In the genomic region with DNA sequence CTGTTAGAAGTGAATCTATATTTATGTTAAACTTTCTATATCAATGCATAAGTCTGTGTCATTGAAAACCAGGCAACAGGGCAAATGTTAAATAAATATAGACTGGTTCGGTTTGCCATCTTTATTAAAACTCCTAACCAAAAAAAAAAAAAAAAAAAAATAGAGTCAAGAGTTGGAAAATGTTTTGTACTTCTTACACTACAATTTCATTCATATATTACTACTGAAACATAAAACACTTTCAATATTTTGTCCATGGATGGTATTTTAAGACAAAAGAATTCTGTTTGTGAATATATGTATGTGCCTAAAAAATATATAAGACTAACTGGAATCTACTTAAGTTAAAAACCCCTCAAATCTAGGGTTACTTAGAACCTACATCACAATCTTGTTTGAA, we compare ENCODE assay signal across 21 cellular contexts. TPM values are rescaled to one million over a fixed set of nuclear protein-coding genes. Genes with fewer than 3 reads are reported as not detected.
"Had no signal": no experiment of that assay in that cellular context is flagged by ENCODE, and none has a peak within 500 bp of the region (broad histone marks: within the 10 kb centered on the region; RNA-seq: fewer than 3 reads in every experiment).

No MANE protein-coding gene starts in this region.

- H3K27me3 ChIP-seq: colonic mucosa, ovary, uterus had no signal

- H3K9me3 Mint-ChIP-seq: activated B cell treated with CpG ODN at 0.5 μM for 24 hours; activated naive CD4-positive, alpha-beta T cell treated with anti-CD3 and anti-CD28 coated beads, Interleukin-2, amount 10 ng/mL, durations not matched to agents 7 days and 5 days; activated T-helper 17 cell treated with anti-CD3 and anti-CD28 coated beads, Interleukin-2, amount 50 U/mL, for 72 hours; T-helper 1 cell treated with Interleukin-12 subunit alpha and Interleukin-12 subunit beta and Interleukin-4 antibody, amounts not matched to agents 30 μg/mL and 1 μg/mL, for 36 hours had no signal

- H3K27ac ChIP-seq: colonic mucosa, epithelial cell of prostate, gastroesophageal sphincter, ovary, stomach, thoracic aorta had no signal

- H3K4me1 Mint-ChIP-seq: activated T-helper 17 cell treated with anti-CD3 and anti-CD28 coated beads, Interleukin-2, amount 50 U/mL, for 72 hours had no signal

- H3K27ac Mint-ChIP-seq: activated B cell treated with CpG ODN at 0.5 μM for 24 hours; activated naive CD4-positive, alpha-beta T cell treated with anti-CD3 and anti-CD28 coated beads, Interleukin-2, amount 10 ng/mL, durations not matched to agents 7 days and 5 days; activated T-helper 17 cell treated with anti-CD3 and anti-CD28 coated beads, Interleukin-2, amount 50 U/mL, for 72 hours; naive thymus-derived CD8-positive, alpha-beta T cell; T-helper 1 cell treated with Interleukin-12 subunit alpha and Interleukin-12 subunit beta and Interleukin-4 antibody, amounts not matched to agents 30 μg/mL and 1 μg/mL, for 36 hours had no signal

- H3K9me3 ChIP-seq: colonic mucosa, gastroesophageal sphincter, mucosa of descending colon, ovary, stomach, thoracic aorta, uterus had no signal

- ATAC-seq: activated T-helper 17 cell treated with anti-CD3 and anti-CD28 coated beads, Interleukin-2, amount 50 U/mL, for 72 hours; gastroesophageal sphincter; mucosa of descending colon; naive thymus-derived CD8-positive, alpha-beta T cell had no signal

- H3K4me1 ChIP-seq: uterus had no signal

- DNase-seq: activated B cell treated with CpG ODN at 0.5 μM for 24 hours; activated CD4-positive, alpha-beta T cell treated with anti-CD3 and anti-CD28 coated beads, Interleukin-2, amount 50 U/mL, for 1 hour; activated naive CD4-positive, alpha-beta T cell treated with anti-CD3 and anti-CD28 coated beads, Interleukin-2, amount 10 ng/mL, durations not matched to agents 7 days and 5 days; activated T-cell treated with anti-CD3 and anti-CD28 coated beads for 4 hours; colonic mucosa; effector memory CD4-positive, alpha-beta T cell; hypothalamus; mammary epithelial cell; mucosa of descending colon; naive thymus-derived CD8-positive, alpha-beta T cell; ovary; retina; stimulated activated CD4-positive, alpha-beta T cell treated with anti-CD3 and anti-CD28 coated beads, Interleukin-15, amount 100 ng/mL, for 24 hours; stomach; uterus had no signal

- H3K4me3 Mint-ChIP-seq: activated B cell treated with CpG ODN at 0.5 μM for 24 hours; activated naive CD4-positive, alpha-beta T cell treated with anti-CD3 and anti-CD28 coated beads, Interleukin-2, amount 10 ng/mL, durations not matched to agents 7 days and 5 days; activated T-helper 17 cell treated with anti-CD3 and anti-CD28 coated beads, Interleukin-2, amount 50 U/mL, for 72 hours; naive thymus-derived CD8-positive, alpha-beta T cell; T-helper 1 cell treated with Interleukin-12 subunit alpha and Interleukin-12 subunit beta and Interleukin-4 antibody, amounts not matched to agents 30 μg/mL and 1 μg/mL, for 36 hours had no signal

- H3K36me3 ChIP-seq: colonic mucosa, gastroesophageal sphincter, ovary, stomach, thoracic aorta, uterus had no signal

- H3K4me3 ChIP-seq: colonic mucosa, gastroesophageal sphincter, mucosa of descending colon, ovary, stomach, thoracic aorta, uterus had no signal

RNA-seq across cellular contexts. Expression of gene DACH1, which starts 5.2 kb away (rescaled TPM):
- total RNA-seq: activated B cell treated with CpG ODN at 0.5 μM for 24 hours; activated CD8-positive, alpha-beta memory T cell treated with anti-CD3 and anti-CD28 coated beads for 36 hours; activated T-helper 17 cell treated with anti-CD3 and anti-CD28 coated beads, Interleukin-2, amount 50 U/mL, for 72 hours; naive thymus-derived CD8-positive, alpha-beta T cell had no signal
- polyA plus RNA-seq: mammary epithelial cell; naive thymus-derived CD8-positive, alpha-beta T cell had no signal
